ENCODE assay signal across 6 cellular contexts in genomic region chr6:31794294-31794865, GRCh38. TPM values are rescaled to one million over a fixed set of nuclear protein-coding genes. Genes with fewer than 3 reads are reported as not detected.
DNase-seq lines count a peak whose midpoint lies in the region; FAIRE-seq and TF ChIP-seq lines count a peak whose summit lies in the region.

No MANE protein-coding gene starts in this region.

- peak overlapping the region; percentile 53 for H3K27ac ChIP-seq in thymus (ENCODE audit: low read depth)

- peaks cover 11% of the 10 kb centered on the region for H3K36me3 ChIP-seq in thymus (ENCODE audit: control insufficient read depth, insufficient read depth)

- FAIRE-seq in frontal cortex (lab: Jason Lieb, UNC) = no peak
- FAIRE-seq in GM12892 (lab: Jason Lieb, UNC) = no peak

- H3K9me3 ChIP-seq in thymus (ENCODE audit: control insufficient read depth) = no peaks in the 10 kb centered on the region

- DNase-seq in ELR (ENCODE audit: low read depth) (peak; percentile 57), RKO (ENCODE audit: low spot score) (peak; percentile 76), frontal cortex (ENCODE audit: low spot score in 2 of 2) (peak; percentile 38), HuH-7 (ENCODE audit: low spot score) (no peak), GM12892 (ENCODE audit: insufficient read length) (no peak)

- no peak for TF ChIP-seq POLR2A in GM12892 (IDR thresholded peaks at IDR 0.05; ENCODE audit: low read depth, low read length)

- peak overlapping the region; percentile 88 for H3K4me3 ChIP-seq in thymus (ENCODE audit: low read length)

- H3K4me1 ChIP-seq in thymus (ENCODE audit: control insufficient read depth, insufficient read depth, low read length) = peaks cover 16% of the 10 kb centered on the region

- H3K27me3 ChIP-seq in thymus (ENCODE audit: control insufficient read depth, insufficient read depth) = no peaks in the 10 kb centered on the region

- WGBS in thymus = 37% methylated on average over 7 of the region's 7 CpGs

RNA-seq across cellular contexts. Expression of gene VARS1, which starts 1.2 kb away (rescaled TPM):
- 34.6 TPM for total RNA-seq in frontal cortex
- polyA plus RNA-seq in thymus = 25.2 TPM
- 54.6 TPM for polyA plus RNA-seq in GM12892 (2012; ENCODE audit: missing spikeins)

RNA-seq across cellular contexts. Expression of gene LSM2, which starts 12.4 kb away (rescaled TPM):
- 23.6 TPM for total RNA-seq in frontal cortex
- polyA plus RNA-seq in thymus = 76.8 TPM
- polyA plus RNA-seq in GM12892 (2012; ENCODE audit: missing spikeins) = 161 TPM

RNA-seq across cellular contexts. Expression of gene VWA7, which starts 17.3 kb away (rescaled TPM):
- total RNA-seq in frontal cortex = under 0.01 TPM
- 0.66 TPM for polyA plus RNA-seq in thymus
- 1.2 TPM for polyA plus RNA-seq in GM12892 (2012; ENCODE audit: missing spikeins)

RNA-seq across cellular contexts. Expression of gene HSPA1L, which starts 20.7 kb away (rescaled TPM):
- total RNA-seq in frontal cortex = 5.7 TPM
- polyA plus RNA-seq in thymus = 2.4 TPM
- 1.2 TPM for polyA plus RNA-seq in GM12892 (2012; ENCODE audit: missing spikeins)

RNA-seq across cellular contexts. Expression of gene HSPA1A, which starts 21.0 kb away (rescaled TPM):
- 111 TPM for total RNA-seq in frontal cortex
- 68.8 TPM for polyA plus RNA-seq in thymus
- 8.1 TPM for polyA plus RNA-seq in GM12892 (2012; ENCODE audit: missing spikeins)

Comparison
In these comparisons a context has a peak if more than half of its experiments do, and no peak if none do; other contexts are left out.
1. DNase-seq: peak in ELR (single experiment), RKO (single experiment) and frontal cortex (2 of 2); none in HuH-7 (single experiment) and GM12892 (single experiment).